25 cellular contexts compared by ENCODE assay signal in genomic region chr4:182716207-182716606, GRCh38.
"Had no signal": no experiment of that assay in that cellular context is flagged by ENCODE, and none has a peak within 500 bp of the region (broad histone marks: within the 10 kb centered on the region; RNA-seq: fewer than 3 reads in every experiment).

No MANE protein-coding gene starts in this region.

- H3K4me1 Mint-ChIP-seq: activated naive CD8-positive, alpha-beta T cell treated with anti-CD3 and anti-CD28 coated beads, Interleukin-2, amount 10 ng/mL, durations not matched to agents 7 days and 5 days had no signal

- H3K27ac Mint-ChIP-seq: activated naive CD8-positive, alpha-beta T cell treated with anti-CD3 and anti-CD28 coated beads, Interleukin-2, amount 10 ng/mL, durations not matched to agents 7 days and 5 days; activated T-helper 2 cell treated with anti-CD3 and anti-CD28 coated beads, Interferon-gamma antibody, Interleukin-2, Interleukin-4, amounts not matched to agents 10 μg/mL and 5 μg/mL and 100 μg/mL, durations not matched to agents 14 hours and 24 hours and 36 hours; nephron; T-helper 1 cell treated with Interleukin-12 subunit alpha and Interleukin-12 subunit beta and Interleukin-4 antibody, amounts not matched to agents 30 μg/mL and 1 μg/mL, for 36 hours had no signal

- DNase-seq: activated CD4-positive, alpha-beta T cell treated with anti-CD3 and anti-CD28 coated beads for 4 hours; activated CD4-positive, alpha-beta T cell treated with anti-CD3 and anti-CD28 coated beads, Interleukin-2, amount 50 U/mL, for 48 hours; activated CD4-positive, CD25-positive, alpha-beta regulatory T cell; activated CD8-positive, alpha-beta memory T cell treated with anti-CD3 and anti-CD28 coated beads, Interleukin-2, amount 50 U/mL, for 48 hours; activated naive CD4-positive, alpha-beta T cell; activated naive CD8-positive, alpha-beta T cell treated with anti-CD3 and anti-CD28 coated beads, Interleukin-2, amount 10 ng/mL, durations not matched to agents 7 days and 5 days; activated T-cell treated with anti-CD3 and anti-CD28 coated beads, Interleukin-2, amount 50 U/mL, for 4 hours; amygdala; cerebellar nuclear complex; cortex of kidney; heart left ventricle; left ventricle myocardium superior; mammary epithelial cell; stimulated activated CD4-positive, alpha-beta T cell treated with anti-CD3 and anti-CD28 coated beads, Interleukin-2, amount 100 ng/mL, for 48 hours; stimulated activated naive CD4-positive, alpha-beta T cell; T1000; testis; trophoblast cell had no signal

- H3K36me3 ChIP-seq: heart left ventricle, vagina had no signal

- H3K27me3 ChIP-seq: gastroesophageal sphincter, heart left ventricle, testis, vagina had no signal

- H3K4me1 ChIP-seq: gastroesophageal sphincter, heart left ventricle, testis, vagina had no signal

- H3K27ac ChIP-seq: epithelial cell of prostate, gastroesophageal sphincter, heart left ventricle, testis, vagina had no signal

- H3K36me3 Mint-ChIP-seq: activated naive CD8-positive, alpha-beta T cell treated with anti-CD3 and anti-CD28 coated beads, Interleukin-2, amount 10 ng/mL, durations not matched to agents 7 days and 5 days had no signal

- H3K9me3 ChIP-seq: gastroesophageal sphincter, heart left ventricle, testis, vagina had no signal

- H3K4me3 Mint-ChIP-seq: activated naive CD8-positive, alpha-beta T cell treated with anti-CD3 and anti-CD28 coated beads, Interleukin-2, amount 10 ng/mL, durations not matched to agents 7 days and 5 days; activated T-cell treated with anti-CD3 and anti-CD28 coated beads, Interleukin-2, amount 50 U/mL, for 4 hours; nephron; T-helper 1 cell treated with Interleukin-12 subunit alpha and Interleukin-12 subunit beta and Interleukin-4 antibody, amounts not matched to agents 30 μg/mL and 1 μg/mL, for 36 hours had no signal

- FAIRE-seq: islet of Langerhans had no signal

- H3K4me3 ChIP-seq: gastroesophageal sphincter, heart left ventricle, testis, vagina had no signal

- H3K9me3 Mint-ChIP-seq: activated naive CD8-positive, alpha-beta T cell treated with anti-CD3 and anti-CD28 coated beads, Interleukin-2, amount 10 ng/mL, durations not matched to agents 7 days and 5 days; activated T-cell treated with anti-CD3 and anti-CD28 coated beads, Interleukin-2, amount 50 U/mL, for 4 hours; activated T-helper 2 cell treated with anti-CD3 and anti-CD28 coated beads, Interferon-gamma antibody, Interleukin-2, Interleukin-4, amounts not matched to agents 10 μg/mL and 5 μg/mL and 100 μg/mL, durations not matched to agents 14 hours and 24 hours and 36 hours; nephron; T-helper 1 cell treated with Interleukin-12 subunit alpha and Interleukin-12 subunit beta and Interleukin-4 antibody, amounts not matched to agents 30 μg/mL and 1 μg/mL, for 36 hours had no signal
